Comparison of ENCODE assay signal across 8 cellular contexts in the genomic region with DNA sequence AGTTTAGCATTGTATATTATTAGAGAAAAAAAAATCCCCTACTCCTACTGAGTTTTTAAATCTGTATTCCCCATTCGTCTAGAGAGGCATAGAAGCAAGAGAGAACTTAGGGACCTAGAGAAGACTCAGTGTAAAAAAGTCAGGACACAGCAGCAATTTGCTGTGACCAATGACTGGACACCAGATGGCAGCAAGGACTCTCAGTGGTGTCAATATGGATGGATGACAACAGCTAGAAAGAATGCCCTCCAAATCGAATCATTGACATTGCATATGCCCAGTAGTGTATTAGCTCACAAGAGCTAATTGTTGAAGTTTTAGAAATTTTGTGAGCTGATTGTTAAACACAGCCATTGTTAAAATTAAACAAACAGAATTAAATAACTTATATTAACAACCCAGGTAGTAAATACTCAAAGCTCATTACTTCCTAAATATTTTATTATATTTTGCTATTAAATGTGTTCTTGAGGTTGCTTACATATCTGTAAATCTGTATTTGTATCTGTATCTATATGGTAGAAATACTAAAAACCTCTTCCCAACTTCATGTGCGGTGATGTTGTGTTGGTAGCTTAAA. TPM values are rescaled to one million over a fixed set of nuclear protein-coding genes. Genes with fewer than 3 reads are reported as not detected.
DNase-seq lines count a peak whose midpoint lies in the region; ATAC-seq and TF ChIP-seq lines count a peak whose summit lies in the region.

No MANE protein-coding gene starts in this region.

- CTCF ChIA-PET in activated CD8-positive, alpha-beta T cell treated with anti-CD3 and anti-CD28 coated beads, Interleukin-2, amount 10 ng/mL, durations not matched to agents 7 days and 5 days (lab: Charles Lee) = interaction anchor here (0.7 to 2.2 kb wide), 9 partner anchors 10 to 514 kb away, joined by 3 to 12 read pairs (median 3); no protein-coding TSS in a partner anchor

- POLR2A ChIA-PET in activated CD8-positive, alpha-beta T cell treated with anti-CD3 and anti-CD28 coated beads, Interleukin-2, amount 10 ng/mL, durations not matched to agents 7 days and 5 days (lab: Charles Lee) = interaction anchor here (0.6 kb wide), 1 partner anchor 687 kb away, joined by 4 read pairs; a partner anchor contains a TSS

- H3K9me3 Mint-ChIP-seq in activated CD8-positive, alpha-beta T cell treated with anti-CD3 and anti-CD28 coated beads, Interleukin-2, amount 10 ng/mL, durations not matched to agents 7 days and 5 days (ENCODE audit: insufficient read depth) = no peaks in the 10 kb centered on the region

- H3K4me1 Mint-ChIP-seq in activated CD8-positive, alpha-beta T cell treated with anti-CD3 and anti-CD28 coated beads, Interleukin-2, amount 10 ng/mL, durations not matched to agents 7 days and 5 days (ENCODE audit: low read depth) = peaks cover 5% of the 10 kb centered on the region

- DNase-seq in AML-193 (lab: John Stamatoyannopoulos, UW) (peak; percentile 71 to 79), NCI-H2196 (lab: John Stamatoyannopoulos, UW; ENCODE audit: unreplicated experiment) (peak; percentile 20), cardiac muscle cell (ENCODE audit: low read depth in 1 of 2, low spot score in 1 of 2) (peak; percentile 56 to 66), sciatic nerve (ENCODE audit: low spot score) (no peak), ecto neural progenitor cell (ENCODE audit: low spot score) (no peak)
- peak; percentile 41 for DNase-seq in activated CD8-positive, alpha-beta T cell treated with anti-CD3 and anti-CD28 coated beads, Interleukin-2, amount 10 ng/mL, durations not matched to agents 7 days and 5 days

- no peak overlapping the region for H3K4me3 Mint-ChIP-seq in activated CD8-positive, alpha-beta T cell treated with anti-CD3 and anti-CD28 coated beads, Interleukin-2, amount 10 ng/mL, durations not matched to agents 7 days and 5 days

- no peaks in the 10 kb centered on the region for H3K9me3 ChIP-seq in cardiac muscle cell (ENCODE audit: low read depth)

- no peak overlapping the region for H3K27ac Mint-ChIP-seq in activated CD8-positive, alpha-beta T cell treated with anti-CD3 and anti-CD28 coated beads, Interleukin-2, amount 10 ng/mL, durations not matched to agents 7 days and 5 days

- no peaks in the 10 kb centered on the region for H3K36me3 ChIP-seq in cardiac muscle cell

- no peak overlapping the region for H3K4me3 ChIP-seq in cardiac muscle cell

- H3K27me3 Mint-ChIP-seq in activated CD8-positive, alpha-beta T cell treated with anti-CD3 and anti-CD28 coated beads, Interleukin-2, amount 10 ng/mL, durations not matched to agents 7 days and 5 days (ENCODE audit: low read depth) = peaks cover 4% of the 10 kb centered on the region

- intact Hi-C loops in sciatic nerve (cut with DNase I) = loop anchor here (5.0 kb wide), 1 partner anchor 1725 kb away; no protein-coding TSS in a partner anchor

- ATAC-seq in GM18867 (IDR thresholded peaks at IDR 0.05; ENCODE audit: unreplicated experiment) (peak; percentile 43), sciatic nerve (peak; percentile 51), HG02870 (IDR thresholded peaks at IDR 0.05; ENCODE audit: unreplicated experiment) (no peak)
- peak; percentile 36 for ATAC-seq in activated CD8-positive, alpha-beta T cell treated with anti-CD3 and anti-CD28 coated beads, Interleukin-2, amount 10 ng/mL, durations not matched to agents 7 days and 5 days

- H3K27ac ChIP-seq in cardiac muscle cell = no peak overlapping the region

- no peaks in the 10 kb centered on the region for H3K27me3 ChIP-seq in cardiac muscle cell

- peak; percentile 48 for TF ChIP-seq CTCF in cardiac muscle cell (IDR thresholded peaks at IDR 0.05; ENCODE audit: low read depth, low read length)

- H3K36me3 Mint-ChIP-seq in activated CD8-positive, alpha-beta T cell treated with anti-CD3 and anti-CD28 coated beads, Interleukin-2, amount 10 ng/mL, durations not matched to agents 7 days and 5 days (ENCODE audit: low read depth) = no peaks in the 10 kb centered on the region

- H3K4me1 ChIP-seq in cardiac muscle cell (ENCODE audit: low read depth) = peaks cover 12% of the 10 kb centered on the region

RNA-seq across cellular contexts. Expression of a gene that starts 43.9 kb away (rescaled TPM):
- not detected for total RNA-seq in activated CD8-positive, alpha-beta T cell treated with anti-CD3 and anti-CD28 coated beads, Interleukin-2, amount 10 ng/mL, durations not matched to agents 7 days and 5 days
- total RNA-seq in cardiac muscle cell (2.2 and 3.9 TPM in 2 replicates), sciatic nerve (not detected)
- polyA plus RNA-seq in cardiac muscle cell = 1.3 and 2.5 TPM in 2 replicates

Comparison
In these comparisons a context has a peak if more than half of its experiments do, and no peak if none do; other contexts are left out.
1. DNase-seq: peak in AML-193 (2 of 2), NCI-H2196 (single experiment), activated CD8-positive, alpha-beta T cell treated with anti-CD3 and anti-CD28 coated beads, Interleukin-2, amount 10 ng/mL, durations not matched to agents 7 days and 5 days (single experiment) and cardiac muscle cell (2 of 2); none in sciatic nerve (single experiment) and ecto neural progenitor cell (single experiment).